Comparison of ENCODE assay signal across 8 cellular contexts in the genomic region with DNA sequence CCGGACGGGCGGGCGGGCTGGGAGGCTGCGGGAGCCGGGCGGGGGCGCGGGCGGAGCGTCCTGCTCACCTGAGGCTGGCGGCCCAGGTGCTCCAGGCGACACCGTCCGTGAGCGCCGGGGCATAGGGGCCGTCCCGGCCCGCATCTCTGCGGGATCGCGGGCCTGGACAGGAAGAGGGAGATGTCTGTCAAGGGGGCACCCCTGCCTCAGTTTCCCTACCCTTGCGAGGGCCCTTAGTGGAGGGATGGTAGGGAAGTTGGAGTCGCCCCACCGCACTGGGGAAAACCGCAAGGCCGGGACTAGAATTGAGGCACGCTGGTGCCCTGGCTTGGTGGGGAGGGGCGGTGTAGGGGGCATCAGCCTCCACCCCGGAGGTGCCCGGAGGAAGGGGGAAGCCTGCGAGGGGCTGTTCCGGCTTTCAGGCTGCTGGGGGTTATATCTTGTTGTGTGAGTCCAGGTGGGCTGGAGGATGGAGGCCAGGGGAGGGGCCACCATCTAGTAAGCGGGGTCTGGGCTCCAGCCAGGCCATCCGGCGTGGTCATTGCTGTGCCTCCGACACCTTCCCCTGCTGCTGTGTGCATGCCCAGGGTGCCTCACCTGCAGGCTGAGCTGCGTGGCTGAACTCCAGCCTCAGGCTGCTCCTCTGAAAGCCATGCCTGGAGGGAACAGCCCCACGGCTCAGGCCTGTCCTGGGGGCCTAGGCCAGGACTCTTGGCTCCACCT. TPM values are rescaled to one million over a fixed set of nuclear protein-coding genes. Genes with fewer than 3 reads are reported as not detected.
A peak's percentile ranks its signal among the peaks of the same experiment; 100 is the strongest.
DNase-seq lines count a peak whose midpoint lies in the region; ATAC-seq and TF ChIP-seq lines count a peak whose summit lies in the region.

No MANE protein-coding gene starts in this region.

- H3K9me3 ChIP-seq in left lung: no peaks in the 10 kb centered on the region
- no peaks in the 10 kb centered on the region for H3K9me3 ChIP-seq in suprapubic skin

- no TSS peak for BruUV-seq in MCF 10A (replicated peaks; lab: Mats Ljungman, UMichigan)

- peak overlapping the region; percentile 45 for H3K4me3 Mint-ChIP-seq in activated CD4-positive, alpha-beta T cell treated with anti-CD3 and anti-CD28 coated beads for 36 hours
- peak overlapping the region; percentile 29 for H3K4me3 Mint-ChIP-seq in MCF 10A (ENCODE audit: unreplicated experiment)

- no peaks in the 10 kb centered on the region for H3K36me3 Mint-ChIP-seq in activated CD4-positive, alpha-beta T cell treated with anti-CD3 and anti-CD28 coated beads for 36 hours (ENCODE audit: low read depth)
- no peaks in the 10 kb centered on the region for H3K36me3 Mint-ChIP-seq in MCF 10A (ENCODE audit: insufficient read depth, unreplicated experiment)

- TF ChIP-seq CTCF in MCF 10A (IDR thresholded peaks at IDR 0.05; ENCODE audit: unreplicated experiment) (no peak), left lung (IDR thresholded peaks at IDR 0.05) (no peak), suprapubic skin (IDR thresholded peaks at IDR 0.05) (no peak)

- intact Hi-C loops in activated CD4-positive, alpha-beta T cell treated with anti-CD3 and anti-CD28 coated beads for 36 hours (cut with DNase I, micrococcal nuclease): loop anchor here in 1 of 2 experiments (1.0 to 2.0 kb wide), 3 partner anchors 35 to 87 kb away; partner anchors contain the start of genes ATAD3B, CCNL2 and DVL1
- intact Hi-C loops in MCF 10A (cut with micrococcal nuclease) (no loop called here), left lung (cut with DNase I) (no loop called here)

- peaks cover 17% of the 10 kb centered on the region for H3K27me3 Mint-ChIP-seq in activated CD4-positive, alpha-beta T cell treated with anti-CD3 and anti-CD28 coated beads for 36 hours
- H3K27me3 Mint-ChIP-seq in MCF 10A (ENCODE audit: insufficient read depth, unreplicated experiment): no peaks in the 10 kb centered on the region

- H3K4me1 Mint-ChIP-seq in activated CD4-positive, alpha-beta T cell treated with anti-CD3 and anti-CD28 coated beads for 36 hours: peaks cover 10% of the 10 kb centered on the region
- no peaks in the 10 kb centered on the region for H3K4me1 Mint-ChIP-seq in MCF 10A (ENCODE audit: insufficient read depth, unreplicated experiment)

- TF ChIP-seq EP300 in suprapubic skin (IDR thresholded peaks at IDR 0.05): no peak

- H3K4me1 ChIP-seq in left lung (peaks cover 36 to 78% of the 10 kb centered on the region in 2 donors), suprapubic skin (peaks cover 86% of the 10 kb centered on the region)

- peak overlapping the region; percentile 84 to 91 for H3K27ac ChIP-seq in left lung
- peak overlapping the region; percentile 92 for H3K27ac ChIP-seq in suprapubic skin

- no CpG with 5 or more reads among the region's 40 CpGs for WGBS in suprapubic skin

- ATAC-seq in activated CD4-positive, alpha-beta T cell treated with anti-CD3 and anti-CD28 coated beads for 36 hours: no peak
- no peak for ATAC-seq in left lung
- ATAC-seq in GM18520 (IDR thresholded peaks at IDR 0.05; ENCODE audit: unreplicated experiment): no peak

- no peak for TF ChIP-seq POLR2A in suprapubic skin (IDR thresholded peaks at IDR 0.05)

- H3K36me3 ChIP-seq in left lung: peaks cover 0 to 4% of the 10 kb centered on the region in 2 donors
- peaks cover 9% of the 10 kb centered on the region for H3K36me3 ChIP-seq in suprapubic skin

- POLR2A ChIA-PET in activated CD4-positive, alpha-beta T cell treated with anti-CD3 and anti-CD28 coated beads for 36 hours (lab: Charles Lee): no interaction called here
- POLR2A ChIA-PET in MCF 10A (lab: Yijun Ruan, JAX): no interaction called here

- no peak overlapping the region for H3K27ac Mint-ChIP-seq in activated CD4-positive, alpha-beta T cell treated with anti-CD3 and anti-CD28 coated beads for 36 hours
- H3K27ac Mint-ChIP-seq in MCF 10A (ENCODE audit: low read depth, unreplicated experiment): no peak overlapping the region

- H3K9me3 Mint-ChIP-seq in activated CD4-positive, alpha-beta T cell treated with anti-CD3 and anti-CD28 coated beads for 36 hours (ENCODE audit: low read depth): no peaks in the 10 kb centered on the region
- no peaks in the 10 kb centered on the region for H3K9me3 Mint-ChIP-seq in MCF 10A (ENCODE audit: unreplicated experiment)

- H3K4me3 ChIP-seq in left lung: peak overlapping the region; percentile 42 to 52
- peak overlapping the region; percentile 70 for H3K4me3 ChIP-seq in suprapubic skin

- H3K27me3 ChIP-seq in left lung: peaks cover 0 to 77% of the 10 kb centered on the region in 2 donors
- no peaks in the 10 kb centered on the region for H3K27me3 ChIP-seq in suprapubic skin

- peak; percentile 5 for DNase-seq in activated CD4-positive, alpha-beta T cell treated with anti-CD3 and anti-CD28 coated beads for 36 hours
- no peak for DNase-seq in activated CD4-positive, alpha-beta T cell treated with anti-CD3 and anti-CD28 coated beads, Interleukin-2, amount 50 U/mL, for 4 hours
- DNase-seq in MCF 10A (ENCODE audit: unreplicated experiment): no peak
- DNase-seq in left lung: peak in 1 of 2 donors; percentile 73
- no peak for DNase-seq in suprapubic skin (ENCODE audit: low spot score in 2 of 2)
- DNase-seq in NCI-H2107 treated with DMSO at 0.1 percent for 48 hours (lab: John Stamatoyannopoulos, UW; ENCODE audit: unreplicated experiment): no peak
- DNase-seq in SW480 (ENCODE audit: low spot score): no peak

- CTCF ChIA-PET in activated CD4-positive, alpha-beta T cell treated with anti-CD3 and anti-CD28 coated beads for 36 hours (lab: Charles Lee): interaction anchor here (1.0 kb wide), 1 partner anchor 69 kb away, joined by 3 read pairs; no protein-coding TSS in a partner anchor
- CTCF ChIA-PET in MCF 10A (lab: Yijun Ruan, JAX): no interaction called here

RNA-seq across cellular contexts. Expression of gene VWA1, which starts 0.6 kb away (rescaled TPM):
- under 1 TPM; 0.56 to 0.78 TPM for total RNA-seq in activated CD4-positive, alpha-beta T cell treated with anti-CD3 and anti-CD28 coated beads for 36 hours
- 0.37 and 0.54 TPM in 2 replicates for total RNA-seq in MCF 10A (2022)
- 100 to 1,000 TPM; 113 to 147 TPM for total RNA-seq in left lung
- 10 to 100 TPM; 14.5 to 27.6 (median 19.8) TPM for total RNA-seq in suprapubic skin

RNA-seq across cellular contexts. Expression of gene ATAD3C, which starts 13.4 kb away (rescaled TPM):
- total RNA-seq in activated CD4-positive, alpha-beta T cell treated with anti-CD3 and anti-CD28 coated beads for 36 hours: under 1 TPM; 0.30 to 0.39 TPM
- total RNA-seq in MCF 10A (2022): 0.27 and 2.0 TPM in 2 replicates
- total RNA-seq in left lung: 10 to 100 TPM in 1 of 2 donors, 1 to 10 TPM in 1; 9.9 to 14.9 TPM
- 1 to 10 TPM in 2 of 4 donors, under 1 TPM in 2; 0.32 to 4.2 (median 1.2) TPM for total RNA-seq in suprapubic skin

RNA-seq across cellular contexts. Expression of gene ANKRD65, which starts 15.0 kb away (rescaled TPM):
- total RNA-seq in activated CD4-positive, alpha-beta T cell treated with anti-CD3 and anti-CD28 coated beads for 36 hours: not detected
- total RNA-seq in MCF 10A (2022) (0.86 and 1.4 TPM in 2 replicates), left lung (10 to 100 TPM; 18.4 to 35.2 TPM), suprapubic skin (10 to 100 TPM in 1 of 4 donors, 1 to 10 TPM in 3; 2.8 to 10.3 (median 5.9) TPM)

RNA-seq across cellular contexts. Expression of gene MRPL20, which starts 29.0 kb away (rescaled TPM):
- total RNA-seq in activated CD4-positive, alpha-beta T cell treated with anti-CD3 and anti-CD28 coated beads for 36 hours: 100 to 1,000 TPM; 126 to 143 TPM
- 131 and 137 TPM in 2 replicates for total RNA-seq in MCF 10A (2022)
- total RNA-seq in left lung: 100 to 1,000 TPM in 1 of 2 donors, 10 to 100 TPM in 1; 69.5 to 103 TPM
- 100 to 1,000 TPM in 3 of 4 donors, 10 to 100 TPM in 1; 93.6 to 119 (median 109) TPM for total RNA-seq in suprapubic skin

RNA-seq across cellular contexts. Expression of gene ATAD3B, which starts 35.5 kb away (rescaled TPM):
- total RNA-seq in activated CD4-positive, alpha-beta T cell treated with anti-CD3 and anti-CD28 coated beads for 36 hours: 10 to 100 TPM; 26.2 to 39.2 TPM
- total RNA-seq in MCF 10A (2022) (42.2 and 46.9 TPM in 2 replicates), left lung (10 to 100 TPM; 19.4 to 30.7 TPM), suprapubic skin (10 to 100 TPM; 18.5 to 71.9 (median 23.7) TPM)

Comparison
In these comparisons a context has a peak if more than half of its experiments do, and no peak if none do; other contexts are left out.
1. RNA of gene VWA1, which starts 0.6 kb away (total RNA-seq): 113 to 147 TPM in left lung and 14.5 to 27.6 TPM in suprapubic skin; 0.56 to 0.78 TPM in activated CD4-positive, alpha-beta T cell treated with anti-CD3 and anti-CD28 coated beads for 36 hours and 0.37 to 0.54 TPM in MCF 10A; every median in the first group is over 4 times any median in the second.